8 cellular contexts compared by ENCODE assay signal in genomic region chr6:73523434-73524123, GRCh38. TPM values are rescaled to one million over a fixed set of nuclear protein-coding genes. Genes with fewer than 3 reads are reported as not detected.
A peak's percentile ranks its signal among the peaks of the same experiment; 100 is the strongest.
DNase-seq lines count a peak whose midpoint lies in the region; ATAC-seq and TF ChIP-seq lines count a peak whose summit lies in the region.

No MANE protein-coding gene starts in this region.

- H3K27me3 ChIP-seq in thymus (ENCODE audit: control insufficient read depth, insufficient read depth), result no peaks in the 10 kb centered on the region

- H3K36me3 ChIP-seq in thymus (ENCODE audit: control insufficient read depth, insufficient read depth), result peaks cover 12% of the 10 kb centered on the region

- H3K9me3 ChIP-seq in thymus (ENCODE audit: control insufficient read depth), result no peaks in the 10 kb centered on the region

- H3K4me1 ChIP-seq in thymus (ENCODE audit: control insufficient read depth, insufficient read depth, low read length), result peaks cover 14% of the 10 kb centered on the region

- H3K4me3 ChIP-seq in thymus (ENCODE audit: low read length), result peak overlapping the region; percentile 88

- 2% methylated on average over 50 of the region's 50 CpGs for WGBS in thymus

- H3K27ac ChIP-seq in thymus (ENCODE audit: low read depth), result peak overlapping the region; percentile 95

- TF ChIP-seq CTCF in omental fat pad (IDR thresholded peaks at IDR 0.05), result no peak

- ATAC-seq in HG03025 (IDR thresholded peaks at IDR 0.05; ENCODE audit: low FRiP score, unreplicated experiment), result peak; percentile 47
- ATAC-seq in omental fat pad (ENCODE audit: low FRiP score), result peak; percentile 17

- peak; percentile 75 for DNase-seq in NK-92 treated with Interleukin-12 subunit alpha and Interleukin-12 subunit beta, amount 100 ng/mL, for 24 hours (lab: John Stamatoyannopoulos, UW)
- DNase-seq in NK-92 (lab: John Stamatoyannopoulos, UW; ENCODE audit: unreplicated experiment) (no peak), NOMO-1 treated with dmso at 0.1 percent for 144 hours (lab: John Stamatoyannopoulos, UW; ENCODE audit: unreplicated experiment) (peak; percentile 85), fibroblast of the conjunctiva (ENCODE audit: low read depth) (peak; percentile 13), omental fat pad (ENCODE audit: low spot score) (peak; percentile 31)
- DNase-seq in activated T-cell treated with anti-CD3 and anti-CD28 coated beads, Interleukin-2, amount 50 U/mL, for 48 hours, result peak; percentile 85 to 88

RNA-seq across cellular contexts. Expression of gene EEF1A1, which starts 2.7 kb away (rescaled TPM):
- total RNA-seq in omental fat pad, result over 10,000 TPM in 3 of 4 donors, 1,000 to 10,000 TPM in 1; 9,027 to 13,209 (median 10,672) TPM
- polyA plus RNA-seq in thymus, result 12,119 TPM
